In genomic region chr12:49890096-49890461, GRCh38 we compare ENCODE assay signal across 27 cellular contexts. TPM values are rescaled to one million over a fixed set of nuclear protein-coding genes. Genes with fewer than 3 reads are reported as not detected.
DNase-seq lines count a peak whose midpoint lies in the region; ATAC-seq, FAIRE-seq and TF ChIP-seq lines count a peak whose summit lies in the region.
"Had no signal": no experiment of that assay in that cellular context is flagged by ENCODE, and none has a peak within 500 bp of the region (broad histone marks: within the 10 kb centered on the region; RNA-seq: fewer than 3 reads in every experiment).

No MANE protein-coding gene starts in this region.

- H3K9me3 ChIP-seq in HEK293 (ENCODE audit: control insufficient read depth, insufficient read depth, low read depth, low read length) (no peaks in the 10 kb centered on the region), T-helper 17 cell (ENCODE audit: control insufficient read depth, low read length, poor library complexity, severe bottlenecking) (no peaks in the 10 kb centered on the region)
- H3K9me3 ChIP-seq: A549; BE2C; BLaER1 treated with 17β-estradiol and CSF1 and Interleukin-3, amounts not matched to agents 10 nM and 100 nM had no signal

- FAIRE-seq in H54 (lab: Jason Lieb, UNC): no peak
- FAIRE-seq: A549, D721Med, GM12892 had no signal

- POLR2A ChIA-PET in activated naive CD8-positive, alpha-beta T cell treated with anti-CD3 and anti-CD28 coated beads, Interleukin-2, amount 10 ng/mL, durations not matched to agents 7 days and 5 days (lab: Charles Lee): no interaction called here
- POLR2A ChIA-PET in HEK293 (lab: Yijun Ruan, JAX): no interaction called here

- peak overlapping the region; percentile 13 for H3K27ac Mint-ChIP-seq in activated naive CD8-positive, alpha-beta T cell treated with anti-CD3 and anti-CD28 coated beads, Interleukin-2, amount 10 ng/mL, durations not matched to agents 7 days and 5 days
- H3K27ac Mint-ChIP-seq in activated naive CD8-positive, alpha-beta T cell treated with anti-CD3 and anti-CD28 coated beads, Interleukin-2, amount 50 U/mL, for 24 hours: no peak overlapping the region
- no peak overlapping the region for H3K27ac Mint-ChIP-seq in T-helper 17 cell
- peak overlapping the region; percentile 72 for H3K27ac Mint-ChIP-seq in stimulated activated effector memory CD8-positive, alpha-beta T cell treated with anti-CD3 and anti-CD28 coated beads, Interleukin-12 subunit alpha, Interleukin-12 subunit beta, amount 100 ng/mL, for 72 hours
- H3K27ac Mint-ChIP-seq: CD14-positive monocyte; CD4-positive, alpha-beta T cell; HFFc6 had no signal

- H3K27ac ChIP-seq in HEK293 (ENCODE audit: extremely low read depth, low read depth, low read length): no peak overlapping the region
- H3K27ac ChIP-seq: A549; BLaER1 treated with 17β-estradiol and CSF1 and Interleukin-3, amounts not matched to agents 10 nM and 100 nM had no signal

- 0 out of 2 replicates have a peak, but pooled peaks cover 1% of the 10 kb centered on the region for H3K4me1 ChIP-seq in HEK293 (ENCODE audit: control insufficient read depth, insufficient read depth, low read length)

- no peak for DNase-seq in activated naive CD8-positive, alpha-beta T cell treated with anti-CD3 and anti-CD28 coated beads, Interleukin-2, amount 10 ng/mL, durations not matched to agents 7 days and 5 days
- DNase-seq in activated naive CD8-positive, alpha-beta T cell treated with anti-CD3 and anti-CD28 coated beads, Interleukin-2, amount 50 U/mL, for 24 hours: no peak
- DNase-seq in T-helper 17 cell: no peak
- no peak for DNase-seq in stimulated activated effector memory CD8-positive, alpha-beta T cell treated with anti-CD3 and anti-CD28 coated beads, Interleukin-12 subunit alpha, Interleukin-12 subunit beta, amount 100 ng/mL, for 72 hours (ENCODE audit: low spot score in 2 of 2)
- no peak for DNase-seq in activated CD8-positive, alpha-beta memory T cell treated with anti-CD3 and anti-CD28 coated beads, Interleukin-2, amount 50 U/mL, for 48 hours
- no peak for DNase-seq in medulla oblongata (ENCODE audit: extremely low spot score)
- DNase-seq in H54 (ENCODE audit: insufficient read length, low spot score): no peak
- DNase-seq: 8988T; ACHN; AML-193; CD4-positive, alpha-beta T cell; CD8-positive, alpha-beta memory T cell; DMS 273 treated with DMSO at 0.1 percent for 48 hours; DMS79; GF-D8; GOT3; H7; HFFc6 had no signal

- H3K36me3 Mint-ChIP-seq in activated naive CD8-positive, alpha-beta T cell treated with anti-CD3 and anti-CD28 coated beads, Interleukin-2, amount 10 ng/mL, durations not matched to agents 7 days and 5 days: no peaks in the 10 kb centered on the region
- H3K36me3 Mint-ChIP-seq in activated naive CD8-positive, alpha-beta T cell treated with anti-CD3 and anti-CD28 coated beads, Interleukin-2, amount 50 U/mL, for 24 hours (ENCODE audit: low read depth): no peaks in the 10 kb centered on the region
- peaks cover 2% of the 10 kb centered on the region for H3K36me3 Mint-ChIP-seq in T-helper 17 cell (ENCODE audit: low read depth)
- no peaks in the 10 kb centered on the region for H3K36me3 Mint-ChIP-seq in stimulated activated effector memory CD8-positive, alpha-beta T cell treated with anti-CD3 and anti-CD28 coated beads, Interleukin-12 subunit alpha, Interleukin-12 subunit beta, amount 100 ng/mL, for 72 hours
- H3K36me3 Mint-ChIP-seq: CD14-positive monocyte; CD8-positive, alpha-beta memory T cell had no signal

- H3K9me3 Mint-ChIP-seq in activated naive CD8-positive, alpha-beta T cell treated with anti-CD3 and anti-CD28 coated beads, Interleukin-2, amount 10 ng/mL, durations not matched to agents 7 days and 5 days: no peaks in the 10 kb centered on the region
- no peaks in the 10 kb centered on the region for H3K9me3 Mint-ChIP-seq in activated naive CD8-positive, alpha-beta T cell treated with anti-CD3 and anti-CD28 coated beads, Interleukin-2, amount 50 U/mL, for 24 hours
- no peaks in the 10 kb centered on the region for H3K9me3 Mint-ChIP-seq in stimulated activated effector memory CD8-positive, alpha-beta T cell treated with anti-CD3 and anti-CD28 coated beads, Interleukin-12 subunit alpha, Interleukin-12 subunit beta, amount 100 ng/mL, for 72 hours
- H3K9me3 Mint-ChIP-seq: CD14-positive monocyte; CD4-positive, alpha-beta T cell; CD8-positive, alpha-beta memory T cell; HFFc6 had no signal

- no peak overlapping the region for H3K4me3 ChIP-seq in HEK293 (ENCODE audit: low read depth, low read length)
- H3K4me3 ChIP-seq: A549; BLaER1 treated with 17β-estradiol and CSF1 and Interleukin-3, amounts not matched to agents 10 nM and 100 nM had no signal

- no peak for TF ChIP-seq POLR2A in H54 (IDR thresholded peaks at IDR 0.05; ENCODE audit: low read depth, low read length)

- H3K4me1 Mint-ChIP-seq in activated naive CD8-positive, alpha-beta T cell treated with anti-CD3 and anti-CD28 coated beads, Interleukin-2, amount 10 ng/mL, durations not matched to agents 7 days and 5 days: no peaks in the 10 kb centered on the region
- H3K4me1 Mint-ChIP-seq in activated naive CD8-positive, alpha-beta T cell treated with anti-CD3 and anti-CD28 coated beads, Interleukin-2, amount 50 U/mL, for 24 hours: peaks cover 5% of the 10 kb centered on the region
- H3K4me1 Mint-ChIP-seq in T-helper 17 cell: peaks cover 4% of the 10 kb centered on the region
- H3K4me1 Mint-ChIP-seq in stimulated activated effector memory CD8-positive, alpha-beta T cell treated with anti-CD3 and anti-CD28 coated beads, Interleukin-12 subunit alpha, Interleukin-12 subunit beta, amount 100 ng/mL, for 72 hours: peaks cover 19% of the 10 kb centered on the region
- H3K4me1 Mint-ChIP-seq: CD14-positive monocyte; CD8-positive, alpha-beta memory T cell had no signal

- no peak for TF ChIP-seq CTCF in HEK293 (tag by site-specific recombination; IDR thresholded peaks at IDR 0.05)

- H3K36me3 ChIP-seq in HEK293 (ENCODE audit: control insufficient read depth in 2 of 2, insufficient read depth in 1 of 2, low read length in 2 of 2): no peaks in the 10 kb centered on the region
- H3K36me3 ChIP-seq: BLaER1 treated with 17β-estradiol and CSF1 and Interleukin-3, amounts not matched to agents 10 nM and 100 nM had no signal

- peaks cover 13% of the 10 kb centered on the region for H3K27me3 Mint-ChIP-seq in activated naive CD8-positive, alpha-beta T cell treated with anti-CD3 and anti-CD28 coated beads, Interleukin-2, amount 10 ng/mL, durations not matched to agents 7 days and 5 days
- H3K27me3 Mint-ChIP-seq in activated naive CD8-positive, alpha-beta T cell treated with anti-CD3 and anti-CD28 coated beads, Interleukin-2, amount 50 U/mL, for 24 hours: peaks cover 7% of the 10 kb centered on the region
- H3K27me3 Mint-ChIP-seq in T-helper 17 cell: peaks cover 41% of the 10 kb centered on the region

- H3K4me3 Mint-ChIP-seq in activated naive CD8-positive, alpha-beta T cell treated with anti-CD3 and anti-CD28 coated beads, Interleukin-2, amount 10 ng/mL, durations not matched to agents 7 days and 5 days: no peak overlapping the region
- H3K4me3 Mint-ChIP-seq in activated naive CD8-positive, alpha-beta T cell treated with anti-CD3 and anti-CD28 coated beads, Interleukin-2, amount 50 U/mL, for 24 hours: no peak overlapping the region
- H3K4me3 Mint-ChIP-seq in T-helper 17 cell: peak overlapping the region; percentile 15
- H3K4me3 Mint-ChIP-seq in stimulated activated effector memory CD8-positive, alpha-beta T cell treated with anti-CD3 and anti-CD28 coated beads, Interleukin-12 subunit alpha, Interleukin-12 subunit beta, amount 100 ng/mL, for 72 hours: no peak overlapping the region
- H3K4me3 Mint-ChIP-seq: CD14-positive monocyte; CD4-positive, alpha-beta T cell; CD8-positive, alpha-beta memory T cell; HFFc6 had no signal

- ATAC-seq in activated naive CD8-positive, alpha-beta T cell treated with anti-CD3 and anti-CD28 coated beads, Interleukin-2, amount 10 ng/mL, durations not matched to agents 7 days and 5 days (ENCODE audit: low read depth): no peak
- ATAC-seq in activated naive CD8-positive, alpha-beta T cell treated with anti-CD3 and anti-CD28 coated beads, Interleukin-2, amount 50 U/mL, for 24 hours: no peak
- ATAC-seq in T-helper 17 cell: no peak
- ATAC-seq in stimulated activated effector memory CD8-positive, alpha-beta T cell treated with anti-CD3 and anti-CD28 coated beads, Interleukin-12 subunit alpha, Interleukin-12 subunit beta, amount 100 ng/mL, for 72 hours: no peak
- ATAC-seq: A549, HCT116 had no signal

- CTCF ChIA-PET in HEK293 (lab: Yijun Ruan, JAX): interaction anchor here (0.6 to 2.0 kb wide), 3 partner anchors 23 to 344 kb away, joined by 3 to 10 read pairs (median 3); no protein-coding TSS in a partner anchor

TF ChIP-seq in HEK293, 187 proteins besides CTCF, POLR2A, EP300 and RAD21 (continues in another document):
- TF ChIP-seq PRDM10 (tag by site-specific recombination; IDR thresholded peaks at IDR 0.05): peak; percentile 39; the same call in 1 of the 2 replicates

RNA-seq across cellular contexts. Expression of gene FAIM2, which starts 13.6 kb away (rescaled TPM):
- under 1 TPM in 1 of 2 experiments, not detected in 1; 0.22 TPM for total RNA-seq in activated naive CD8-positive, alpha-beta T cell treated with anti-CD3 and anti-CD28 coated beads, Interleukin-2, amount 10 ng/mL, durations not matched to agents 7 days and 5 days
- total RNA-seq in T-helper 17 cell: under 1 TPM; 0.05 to 0.68 TPM
- total RNA-seq: CD4-positive, alpha-beta T cell; G401; H7 had no signal

RNA-seq across cellular contexts. Expression of gene BCDIN3D, which starts 47.2 kb away (rescaled TPM):
- 10 to 100 TPM in 1 of 2 experiments, 1 to 10 TPM in 1; 9.3 to 11.4 TPM for total RNA-seq in activated naive CD8-positive, alpha-beta T cell treated with anti-CD3 and anti-CD28 coated beads, Interleukin-2, amount 10 ng/mL, durations not matched to agents 7 days and 5 days
- total RNA-seq in T-helper 17 cell: 1 to 10 TPM; 3.6 to 4.9 TPM

Comparison
In these comparisons a context has a peak if more than half of its experiments do, and no peak if none do; other contexts are left out.
1. H3K27ac Mint-ChIP-seq: peak in activated naive CD8-positive, alpha-beta T cell treated with anti-CD3 and anti-CD28 coated beads, Interleukin-2, amount 10 ng/mL, durations not matched to agents 7 days and 5 days (single experiment) and stimulated activated effector memory CD8-positive, alpha-beta T cell treated with anti-CD3 and anti-CD28 coated beads, Interleukin-12 subunit alpha, Interleukin-12 subunit beta, amount 100 ng/mL, for 72 hours (single experiment); none in activated naive CD8-positive, alpha-beta T cell treated with anti-CD3 and anti-CD28 coated beads, Interleukin-2, amount 50 U/mL, for 24 hours (single experiment) and T-helper 17 cell (single experiment).